In genomic region chr1:179293340-179294327, GRCh38 we compare ENCODE assay signal across 1 cellular context.
TF ChIP-seq lines count a peak whose summit lies in the region.

SOAT1 (plus strand) TSS chr1:179293797; CDS start chr1:179302685, 8,888 bp downstream.

TF ChIP-seq in HepG2, 621 proteins besides CTCF, POLR2A, EP300 and RAD21 (continued from another document and continues in another):
- TF ChIP-seq ZUFSP (CRISPR knock-in tag; IDR thresholded peaks at IDR 0.05; ENCODE audit: borderline replicate concordance) (no peak), NFE2L1 (CRISPR knock-in tag; IDR thresholded peaks at IDR 0.05; ENCODE audit: borderline replicate concordance) (no peak), SOX6 (IDR thresholded peaks at IDR 0.05) (no peak), SOX6 (CRISPR knock-in tag; IDR thresholded peaks at IDR 0.05) (peak; percentile 39; the same call in 1 of the 2 replicates), NCOA1 (CRISPR knock-in tag; IDR thresholded peaks at IDR 0.05) (no peak), ZKSCAN1 (IDR thresholded peaks at IDR 0.05; ENCODE audit: low read length) (no peak), SMC3 (IDR thresholded peaks at IDR 0.05; ENCODE audit: low read length) (no peak), MIER2 (CRISPR knock-in tag; IDR thresholded peaks at IDR 0.05) (no peak), MTF1 (CRISPR knock-in tag; IDR thresholded peaks at IDR 0.05) (no peak; the same call in 1 of the 2 replicates), ZFP62 (CRISPR knock-in tag; IDR thresholded peaks at IDR 0.05) (no peak), ZNF230 (CRISPR knock-in tag; IDR thresholded peaks at IDR 0.05) (peak; percentile 88; the same call in 1 of the 2 replicates), RARG (CRISPR knock-in tag; IDR thresholded peaks at IDR 0.05; ENCODE audit: low read depth) (no peak), ATF7-NPFF (CRISPR knock-in tag; IDR thresholded peaks at IDR 0.05; ENCODE audit: low read depth) (peak; percentile 79; the same call in 1 of the 2 replicates), TAF1 (CRISPR knock-in tag; IDR thresholded peaks at IDR 0.05) (peak; percentile 91), THRA (CRISPR knock-in tag; IDR thresholded peaks at IDR 0.05; ENCODE audit: borderline replicate concordance) (no peak; the same call in none of the 2 replicates), HMG20A (CRISPR knock-in tag; IDR thresholded peaks at IDR 0.05; ENCODE audit: borderline replicate concordance) (peak; percentile 10; the same call in 1 of the 2 replicates), CERS6 (CRISPR knock-in tag; IDR thresholded peaks at IDR 0.05) (no peak), GABPA (IDR thresholded peaks at IDR 0.05; ENCODE audit: low read depth, low read length) (no peak), GABPA (CRISPR knock-in tag; IDR thresholded peaks at IDR 0.05; ENCODE audit: low read depth) (no peak), ISL2 (CRISPR knock-in tag; IDR thresholded peaks at IDR 0.05) (no peak; the same call in 1 of the 2 replicates), ZNF879 (CRISPR knock-in tag; IDR thresholded peaks at IDR 0.05) (peak; percentile 57; the same call in 1 of the 2 replicates), GTF2F1 (IDR thresholded peaks at IDR 0.05; ENCODE audit: low read length) (no peak), NR2C2 (CRISPR knock-in tag; IDR thresholded peaks at IDR 0.05; ENCODE audit: borderline replicate concordance) (no peak; the same call in none of the 2 replicates), PAX8 (CRISPR knock-in tag; IDR thresholded peaks at IDR 0.05; ENCODE audit: borderline replicate concordance) (0 out of 2 replicates have a peak, but pooled peaks have one; percentile 79), ZFAT (CRISPR knock-in tag; conservative IDR thresholded peaks at IDR 0.05) (0 out of 2 replicates have a peak, but pooled peaks have one; percentile 49), ZNF468 (CRISPR knock-in tag; IDR thresholded peaks at IDR 0.05) (no peak), RBAK (CRISPR knock-in tag; IDR thresholded peaks at IDR 0.05) (no peak), ZBTB10 (CRISPR knock-in tag; IDR thresholded peaks at IDR 0.05; ENCODE audit: borderline replicate concordance) (no peak), ZNF292 (CRISPR knock-in tag; IDR thresholded peaks at IDR 0.05; ENCODE audit: borderline replicate concordance, low read depth) (no peak; the same call in 1 of the 2 replicates), HCFC1 (IDR thresholded peaks at IDR 0.05; ENCODE audit: low read depth, low read length) (no peak), ZNF609 (CRISPR knock-in tag; IDR thresholded peaks at IDR 0.05; ENCODE audit: borderline replicate concordance) (peak; percentile 32), SPEN (CRISPR knock-in tag; IDR thresholded peaks at IDR 0.05; ENCODE audit: low read depth) (peak; percentile 66)
- TF ChIP-seq, protein P1, sequence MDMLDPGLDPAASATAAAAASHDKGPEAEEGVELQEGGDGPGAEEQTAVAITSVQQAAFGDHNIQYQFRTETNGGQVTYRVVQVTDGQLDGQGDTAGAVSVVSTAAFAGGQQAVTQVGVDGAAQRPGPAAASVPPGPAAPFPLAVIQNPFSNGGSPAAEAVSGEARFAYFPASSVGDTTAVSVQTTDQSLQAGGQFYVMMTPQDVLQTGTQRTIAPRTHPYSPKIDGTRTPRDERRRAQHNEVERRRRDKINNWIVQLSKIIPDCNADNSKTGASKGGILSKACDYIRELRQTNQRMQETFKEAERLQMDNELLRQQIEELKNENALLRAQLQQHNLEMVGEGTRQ (IDR thresholded peaks at IDR 0.05; ENCODE audit: low read depth, low read length), result no peak
- TF ChIP-seq, protein P1 (CRISPR knock-in tag; IDR thresholded peaks at IDR 0.05; ENCODE audit: borderline replicate concordance), result peak; percentile 66; the same call in 1 of the 2 replicates
- TF ChIP-seq, protein P2, sequence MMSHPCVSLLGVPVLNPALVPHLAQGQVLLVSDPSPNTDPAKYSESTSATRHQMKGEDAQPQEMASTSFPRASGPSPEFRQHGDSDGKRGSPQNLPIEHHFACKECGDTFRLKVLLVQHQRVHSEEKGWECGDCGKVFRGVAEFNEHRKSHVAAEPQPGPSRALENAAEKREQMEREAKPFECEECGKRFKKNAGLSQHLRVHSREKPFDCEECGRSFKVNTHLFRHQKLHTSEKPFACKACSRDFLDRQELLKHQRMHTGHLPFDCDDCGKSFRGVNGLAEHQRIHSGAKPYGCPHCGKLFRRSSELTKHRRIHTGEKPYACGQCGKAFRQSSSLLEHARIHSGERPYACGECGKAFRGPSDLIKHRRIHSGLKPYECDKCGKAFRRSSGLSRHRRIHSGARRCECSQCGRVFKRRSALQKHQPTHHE (CRISPR knock-in tag; IDR thresholded peaks at IDR 0.05; ENCODE audit: borderline replicate concordance), result 0 out of 2 replicates have a peak, but pooled peaks have one; percentile 10
- TF ChIP-seq, protein P3, sequence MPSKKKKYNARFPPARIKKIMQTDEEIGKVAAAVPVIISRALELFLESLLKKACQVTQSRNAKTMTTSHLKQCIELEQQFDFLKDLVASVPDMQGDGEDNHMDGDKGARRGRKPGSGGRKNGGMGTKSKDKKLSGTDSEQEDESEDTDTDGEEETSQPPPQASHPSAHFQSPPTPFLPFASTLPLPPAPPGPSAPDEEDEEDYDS (CRISPR knock-in tag; IDR thresholded peaks at IDR 0.05), result peak; percentile 64; the same call in 1 of the 2 replicates
- TF ChIP-seq, protein P4, sequence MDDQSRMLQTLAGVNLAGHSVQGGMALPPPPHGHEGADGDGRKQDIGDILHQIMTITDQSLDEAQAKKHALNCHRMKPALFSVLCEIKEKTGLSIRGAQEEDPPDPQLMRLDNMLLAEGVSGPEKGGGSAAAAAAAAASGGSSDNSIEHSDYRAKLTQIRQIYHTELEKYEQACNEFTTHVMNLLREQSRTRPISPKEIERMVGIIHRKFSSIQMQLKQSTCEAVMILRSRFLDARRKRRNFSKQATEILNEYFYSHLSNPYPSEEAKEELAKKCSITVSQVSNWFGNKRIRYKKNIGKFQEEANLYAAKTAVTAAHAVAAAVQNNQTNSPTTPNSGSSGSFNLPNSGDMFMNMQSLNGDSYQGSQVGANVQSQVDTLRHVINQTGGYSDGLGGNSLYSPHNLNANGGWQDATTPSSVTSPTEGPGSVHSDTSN (CRISPR knock-in tag; IDR thresholded peaks at IDR 0.05; ENCODE audit: borderline replicate concordance), result no peak
